ENCODE assay signal across 31 cellular contexts in genomic region chr3:130969621-130970020, GRCh38.
"Had no signal": no experiment of that assay in that cellular context is flagged by ENCODE, and none has a peak within 500 bp of the region (broad histone marks: within the 10 kb centered on the region; RNA-seq: fewer than 3 reads in every experiment).

No MANE protein-coding gene starts in this region.

- H3K27me3 Mint-ChIP-seq: naive B cell; natural killer cell treated with Interleukin-12 subunit alpha and Interleukin-12 subunit beta and Interleukin-15 and Interleukin-18, amount 100 ng/mL, for 72 hours; type B pancreatic cell had no signal

- H3K27ac ChIP-seq: coronary artery, esophagus muscularis mucosa, heart right ventricle, left ventricle myocardium inferior, lower lobe of right lung, neutrophil, pancreas, right atrium auricular region, stomach, thyroid gland had no signal

- FAIRE-seq: endothelial cell of umbilical vein, pancreas had no signal

- H3K9me3 Mint-ChIP-seq: immature natural killer cell; mesothelial cell of epicardium; naive B cell; natural killer cell treated with Interleukin-12 subunit alpha and Interleukin-12 subunit beta and Interleukin-15 and Interleukin-18, amount 100 ng/mL, for 72 hours; neural crest cell; stimulated activated effector memory CD8-positive, alpha-beta T cell treated with anti-CD3 and anti-CD28 coated beads, Interleukin-12 subunit alpha, Interleukin-12 subunit beta, amount 100 ng/mL, for 72 hours; type B pancreatic cell had no signal

- H3K27ac Mint-ChIP-seq: immature natural killer cell; mesothelial cell of epicardium; naive B cell; natural killer cell treated with Interleukin-12 subunit alpha and Interleukin-12 subunit beta and Interleukin-15 and Interleukin-18, amount 100 ng/mL, for 72 hours; stimulated activated effector memory CD8-positive, alpha-beta T cell treated with anti-CD3 and anti-CD28 coated beads, Interleukin-12 subunit alpha, Interleukin-12 subunit beta, amount 100 ng/mL, for 72 hours; type B pancreatic cell had no signal

- ATAC-seq: heart right ventricle; left colon; lower lobe of right lung; mucosa of descending colon; natural killer cell treated with Interleukin-12 subunit alpha and Interleukin-12 subunit beta and Interleukin-15 and Interleukin-18, amount 100 ng/mL, for 72 hours; pancreas; sciatic nerve; stimulated activated effector memory CD8-positive, alpha-beta T cell treated with anti-CD3 and anti-CD28 coated beads, Interleukin-12 subunit alpha, Interleukin-12 subunit beta, amount 100 ng/mL, for 72 hours had no signal

- H3K4me3 ChIP-seq: coronary artery, esophagus muscularis mucosa, heart right ventricle, left ventricle myocardium inferior, lower lobe of right lung, mucosa of descending colon, pancreas, right atrium auricular region, stomach, thyroid gland had no signal

- H3K4me1 ChIP-seq: esophagus muscularis mucosa, heart right ventricle, left ventricle myocardium inferior, lower lobe of right lung, pancreas, right atrium auricular region, stomach, thyroid gland had no signal

- H3K4me1 Mint-ChIP-seq: immature natural killer cell; naive B cell; stimulated activated effector memory CD8-positive, alpha-beta T cell treated with anti-CD3 and anti-CD28 coated beads, Interleukin-12 subunit alpha, Interleukin-12 subunit beta, amount 100 ng/mL, for 72 hours had no signal

- H3K9me3 ChIP-seq: esophagus muscularis mucosa, heart right ventricle, left ventricle myocardium inferior, lower lobe of right lung, mucosa of descending colon, neutrophil, pancreas, right atrium auricular region, stomach, thyroid gland had no signal

- H3K27me3 ChIP-seq: esophagus muscularis mucosa, heart right ventricle, neutrophil, pancreas, right atrium auricular region, stomach, thyroid gland had no signal

- H3K4me3 Mint-ChIP-seq: immature natural killer cell; mesothelial cell of epicardium; naive B cell; natural killer cell treated with Interleukin-12 subunit alpha and Interleukin-12 subunit beta and Interleukin-15 and Interleukin-18, amount 100 ng/mL, for 72 hours; neural crest cell; stimulated activated effector memory CD8-positive, alpha-beta T cell treated with anti-CD3 and anti-CD28 coated beads, Interleukin-12 subunit alpha, Interleukin-12 subunit beta, amount 100 ng/mL, for 72 hours; type B pancreatic cell had no signal

- DNase-seq: dermis blood vessel endothelial cell; effector memory CD4-positive, alpha-beta T cell; foreskin melanocyte; glutamatergic neuron; heart right ventricle; hippocampal formation; immature natural killer cell; islet precursor cell; kidney glomerular epithelial cell; left colon; left ventricle myocardium inferior; lower lobe of right lung; mucosa of descending colon; naive B cell; pancreas; stimulated activated CD4-positive, alpha-beta T cell treated with anti-CD3 and anti-CD28 coated beads, Interleukin-2, amount 100 ng/mL, for 24 hours; stimulated activated CD4-positive, alpha-beta T cell treated with anti-CD3 and anti-CD28 coated beads, Interleukin-4, amount 100 ng/mL, for 24 hours; stimulated activated naive CD4-positive, alpha-beta T cell treated with Interleukin-2 at 50 U/mL for 16 hours; stomach; thyroid gland had no signal
